Comparison of ENCODE assay signal across 8 cellular contexts in the genomic region with DNA sequence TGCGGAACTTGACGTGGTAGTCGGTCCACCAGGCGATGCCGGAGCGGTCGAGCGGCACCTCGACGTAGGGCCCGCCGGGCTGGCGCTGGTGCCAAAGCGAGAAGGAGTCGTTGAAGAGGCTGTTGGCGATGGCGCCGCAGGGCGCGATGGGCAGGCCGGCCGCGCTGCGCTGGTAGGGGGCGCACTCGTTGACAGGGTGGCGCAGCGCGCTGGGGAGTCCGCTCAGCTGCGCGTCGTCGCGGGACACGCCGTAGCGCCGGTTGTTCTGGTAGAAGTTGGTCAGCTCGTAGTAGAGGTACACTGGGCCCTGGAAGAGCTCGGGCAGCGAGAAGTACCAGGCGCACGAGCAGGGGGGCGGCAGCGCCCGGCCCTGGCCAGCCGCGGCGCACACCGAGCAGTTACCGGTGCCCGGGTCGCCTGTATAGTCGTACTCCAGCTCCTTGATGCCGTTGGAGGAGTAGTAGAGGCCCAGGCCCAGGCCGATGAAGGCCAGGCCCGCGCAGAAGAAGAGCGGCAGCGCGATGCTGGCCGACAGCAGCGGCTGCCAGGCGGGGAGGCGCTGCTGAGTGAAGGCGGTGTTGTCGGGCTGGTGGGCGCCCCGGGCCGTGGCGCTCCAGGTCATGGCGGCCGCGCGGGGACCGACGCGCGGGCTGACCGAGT. TPM values are rescaled to one million over a fixed set of nuclear protein-coding genes. Genes with fewer than 3 reads are reported as not detected.
DNase-seq lines count a peak whose midpoint lies in the region; TF ChIP-seq lines count a peak whose summit lies in the region.

No MANE protein-coding gene starts in this region.

- H3K27ac Mint-ChIP-seq in CD8-positive, alpha-beta memory T cell = peak overlapping the region; percentile 82 to 97 (median 92)
- H3K27ac Mint-ChIP-seq in endothelial cell (ENCODE audit: unreplicated experiment) = no peak overlapping the region

- POLR2A ChIA-PET in CD8-positive, alpha-beta memory T cell (lab: Charles Lee) = interaction anchor here (0.5 to 2.0 kb wide), 15 partner anchors 10 to 1032 kb away, joined by 3 to 10 read pairs (median 4); partner anchors contain the start of genes PPM1A and SNAPC1

- peak overlapping the region; percentile 99 for H3K9ac ChIP-seq in mucosa of stomach (ENCODE audit: low read length)

- peak overlapping the region; percentile 72 for H3K4me3 ChIP-seq in CD8-positive, alpha-beta memory T cell (ENCODE audit: low read length)
- H3K4me3 ChIP-seq in mucosa of stomach (ENCODE audit: low read length) = peak overlapping the region; percentile 80

- peak overlapping the region; percentile 70 for H3K27ac ChIP-seq in CD8-positive, alpha-beta memory T cell (ENCODE audit: low read depth, low read length)

- peak; percentile 50 for TF ChIP-seq CTCF in endothelial cell (IDR thresholded peaks at IDR 0.05; ENCODE audit: unreplicated experiment)

- CTCF ChIA-PET in CD8-positive, alpha-beta memory T cell (lab: Charles Lee) = interaction anchor here (0.6 to 9.2 kb wide), 41 partner anchors 8 to 1032 kb away, joined by 3 to 89 read pairs (median 3); partner anchors contain the start of genes PPM1A and PRKCH

- H3K36me3 ChIP-seq in CD8-positive, alpha-beta memory T cell (ENCODE audit: insufficient read depth, low read length) = no peaks in the 10 kb centered on the region
- H3K36me3 ChIP-seq in mucosa of stomach (ENCODE audit: control insufficient read depth, insufficient read depth, low read length) = peaks cover 4% of the 10 kb centered on the region

- H3K36me3 Mint-ChIP-seq in CD8-positive, alpha-beta memory T cell = peaks cover 0 to 8% (median 0%) of the 10 kb centered on the region in 3 donors
- H3K36me3 Mint-ChIP-seq in endothelial cell (ENCODE audit: low read depth, unreplicated experiment) = no peaks in the 10 kb centered on the region

- H3K9me3 ChIP-seq in CD8-positive, alpha-beta memory T cell (ENCODE audit: low read length) = no peaks in the 10 kb centered on the region
- H3K9me3 ChIP-seq in mucosa of stomach (ENCODE audit: control insufficient read depth, low read length) = no peaks in the 10 kb centered on the region

- H3K27me3 ChIP-seq in CD8-positive, alpha-beta memory T cell (ENCODE audit: insufficient read depth, low read length, poor library complexity, severe bottlenecking) = no peaks in the 10 kb centered on the region
- peaks cover 18% of the 10 kb centered on the region for H3K27me3 ChIP-seq in mucosa of stomach (ENCODE audit: control insufficient read depth, insufficient read depth, low read length)

- no peaks in the 10 kb centered on the region for H3K9me3 Mint-ChIP-seq in CD8-positive, alpha-beta memory T cell
- no peaks in the 10 kb centered on the region for H3K9me3 Mint-ChIP-seq in endothelial cell (ENCODE audit: unreplicated experiment)

- DNase-seq in CD8-positive, alpha-beta memory T cell = peak; percentile 60 to 84 (median 74)
- DNase-seq in NCI-H1417 (lab: John Stamatoyannopoulos, UW) (peak; percentile 77 to 93 (median 86)), endothelial cell (ENCODE audit: low spot score) (peak; percentile 76), OCI-M2 (lab: John Stamatoyannopoulos, UW; ENCODE audit: unreplicated experiment) (no peak), cerebellar cortex (ENCODE audit: low spot score) (no peak)
- peak; percentile 57 to 72 (median 60) for DNase-seq in activated CD8-positive, alpha-beta memory T cell treated with anti-CD3 and anti-CD28 coated beads for 48 hours (ENCODE audit: low read depth in 2 of 3, low spot score in 2 of 3)
- peak; percentile 65 for DNase-seq in stimulated activated CD8-positive, alpha-beta memory T cell treated with anti-CD3 and anti-CD28 coated beads, Interleukin-4, amount 100 ng/mL, for 24 hours (ENCODE audit: low read depth)

- peaks cover 25 to 45% (median 27%) of the 10 kb centered on the region in 3 donors for H3K4me1 Mint-ChIP-seq in CD8-positive, alpha-beta memory T cell
- peaks cover 2% of the 10 kb centered on the region for H3K4me1 Mint-ChIP-seq in endothelial cell (ENCODE audit: unreplicated experiment)

- H3K4me1 ChIP-seq in CD8-positive, alpha-beta memory T cell (ENCODE audit: insufficient read depth, low read length) = peaks cover 17% of the 10 kb centered on the region
- peaks cover 24% of the 10 kb centered on the region for H3K4me1 ChIP-seq in mucosa of stomach (ENCODE audit: control insufficient read depth, insufficient read depth, low read length)

- peaks cover 2% of the 10 kb centered on the region in 2 donors for H3K27me3 Mint-ChIP-seq in CD8-positive, alpha-beta memory T cell
- peaks cover 10% of the 10 kb centered on the region for H3K27me3 Mint-ChIP-seq in endothelial cell (ENCODE audit: unreplicated experiment)

- H3K4me3 Mint-ChIP-seq in CD8-positive, alpha-beta memory T cell = peak overlapping the region; percentile 89 to 95 (median 94)
- H3K4me3 Mint-ChIP-seq in endothelial cell (ENCODE audit: unreplicated experiment) = peak overlapping the region; percentile 85

RNA-seq across cellular contexts. Expression of gene TMEM30B, which starts 0.5 kb away (rescaled TPM):
- total RNA-seq in CD8-positive, alpha-beta memory T cell = 1 to 10 TPM; 1.7 to 1.9 TPM
- polyA plus RNA-seq in CD8-positive, alpha-beta memory T cell = 6.5 TPM
- total RNA-seq in endothelial cell (ENCODE audit: unreplicated experiment) = 0.15 TPM

RNA-seq across cellular contexts. Expression of gene PRKCH, which starts 40.7 kb away (rescaled TPM):
- total RNA-seq in CD8-positive, alpha-beta memory T cell = 100 to 1,000 TPM; 165 to 166 TPM
- 369 TPM for polyA plus RNA-seq in CD8-positive, alpha-beta memory T cell
- total RNA-seq in endothelial cell (ENCODE audit: unreplicated experiment) = 42.5 TPM

Comparison
In these comparisons a context has a peak if more than half of its experiments do, and no peak if none do; other contexts are left out.
1. DNase-seq: peak in CD8-positive, alpha-beta memory T cell (5 of 5), NCI-H1417 (3 of 3), activated CD8-positive, alpha-beta memory T cell treated with anti-CD3 and anti-CD28 coated beads for 48 hours (3 of 3), endothelial cell (single experiment) and stimulated activated CD8-positive, alpha-beta memory T cell treated with anti-CD3 and anti-CD28 coated beads, Interleukin-4, amount 100 ng/mL, for 24 hours (single experiment); none in OCI-M2 (single experiment) and cerebellar cortex (single experiment).